In genomic region chr19:7544626-7545025, GRCh38 we compare ENCODE assay signal across 1 cellular context.
TF ChIP-seq lines count a peak whose summit lies in the region.

No MANE protein-coding gene starts in this region.

TF ChIP-seq in HepG2, 621 proteins besides CTCF, POLR2A, EP300 and RAD21:
- TF ChIP-seq MAZ (IDR thresholded peaks at IDR 0.05; ENCODE audit: borderline replicate concordance, low read depth, low read length): no peak
- no peak for TF ChIP-seq MAZ (CRISPR knock-in tag; IDR thresholded peaks at IDR 0.05; ENCODE audit: low read depth)
- no peak for TF ChIP-seq FIP1L1 (IDR thresholded peaks at IDR 0.05; ENCODE audit: borderline replicate concordance, insufficient read depth, low read depth, low read length)
- TF ChIP-seq, protein P1, sequence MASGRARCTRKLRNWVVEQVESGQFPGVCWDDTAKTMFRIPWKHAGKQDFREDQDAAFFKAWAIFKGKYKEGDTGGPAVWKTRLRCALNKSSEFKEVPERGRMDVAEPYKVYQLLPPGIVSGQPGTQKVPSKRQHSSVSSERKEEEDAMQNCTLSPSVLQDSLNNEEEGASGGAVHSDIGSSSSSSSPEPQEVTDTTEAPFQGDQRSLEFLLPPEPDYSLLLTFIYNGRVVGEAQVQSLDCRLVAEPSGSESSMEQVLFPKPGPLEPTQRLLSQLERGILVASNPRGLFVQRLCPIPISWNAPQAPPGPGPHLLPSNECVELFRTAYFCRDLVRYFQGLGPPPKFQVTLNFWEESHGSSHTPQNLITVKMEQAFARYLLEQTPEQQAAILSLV (CRISPR knock-in tag; IDR thresholded peaks at IDR 0.05; ENCODE audit: borderline replicate concordance): no peak
- TF ChIP-seq, protein P2, sequence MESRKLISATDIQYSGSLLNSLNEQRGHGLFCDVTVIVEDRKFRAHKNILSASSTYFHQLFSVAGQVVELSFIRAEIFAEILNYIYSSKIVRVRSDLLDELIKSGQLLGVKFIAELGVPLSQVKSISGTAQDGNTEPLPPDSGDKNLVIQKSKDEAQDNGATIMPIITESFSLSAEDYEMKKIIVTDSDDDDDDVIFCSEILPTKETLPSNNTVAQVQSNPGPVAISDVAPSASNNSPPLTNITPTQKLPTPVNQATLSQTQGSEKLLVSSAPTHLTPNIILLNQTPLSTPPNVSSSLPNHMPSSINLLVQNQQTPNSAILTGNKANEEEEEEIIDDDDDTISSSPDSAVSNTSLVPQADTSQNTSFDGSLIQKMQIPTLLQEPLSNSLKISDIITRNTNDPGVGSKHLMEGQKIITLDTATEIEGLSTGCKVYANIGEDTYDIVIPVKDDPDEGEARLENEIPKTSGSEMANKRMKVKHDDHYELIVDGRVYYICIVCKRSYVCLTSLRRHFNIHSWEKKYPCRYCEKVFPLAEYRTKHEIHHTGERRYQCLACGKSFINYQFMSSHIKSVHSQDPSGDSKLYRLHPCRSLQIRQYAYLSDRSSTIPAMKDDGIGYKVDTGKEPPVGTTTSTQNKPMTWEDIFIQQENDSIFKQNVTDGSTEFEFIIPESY (CRISPR knock-in tag; IDR thresholded peaks at IDR 0.05): no peak
- TF ChIP-seq, protein P3, sequence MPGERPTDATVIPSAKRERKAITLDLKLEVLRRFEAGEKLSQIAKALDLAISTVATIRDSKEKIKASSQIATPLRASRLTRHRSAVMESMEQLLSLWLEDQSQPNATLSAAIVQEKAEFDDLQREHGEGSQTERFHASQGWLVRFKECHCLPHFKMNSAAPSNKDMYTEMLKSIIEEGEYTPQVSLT (CRISPR knock-in tag; IDR thresholded peaks at IDR 0.05; ENCODE audit: borderline replicate concordance, low read depth): no peak
- TF ChIP-seq SMC3 (IDR thresholded peaks at IDR 0.05; ENCODE audit: low read length): no peak
- TF ChIP-seq FOXA3 (CRISPR knock-in tag; IDR thresholded peaks at IDR 0.05): no peak
- TF ChIP-seq NFE2L2 (IDR thresholded peaks at IDR 0.05; ENCODE audit: low read length): no peak
- TF ChIP-seq, protein P4, sequence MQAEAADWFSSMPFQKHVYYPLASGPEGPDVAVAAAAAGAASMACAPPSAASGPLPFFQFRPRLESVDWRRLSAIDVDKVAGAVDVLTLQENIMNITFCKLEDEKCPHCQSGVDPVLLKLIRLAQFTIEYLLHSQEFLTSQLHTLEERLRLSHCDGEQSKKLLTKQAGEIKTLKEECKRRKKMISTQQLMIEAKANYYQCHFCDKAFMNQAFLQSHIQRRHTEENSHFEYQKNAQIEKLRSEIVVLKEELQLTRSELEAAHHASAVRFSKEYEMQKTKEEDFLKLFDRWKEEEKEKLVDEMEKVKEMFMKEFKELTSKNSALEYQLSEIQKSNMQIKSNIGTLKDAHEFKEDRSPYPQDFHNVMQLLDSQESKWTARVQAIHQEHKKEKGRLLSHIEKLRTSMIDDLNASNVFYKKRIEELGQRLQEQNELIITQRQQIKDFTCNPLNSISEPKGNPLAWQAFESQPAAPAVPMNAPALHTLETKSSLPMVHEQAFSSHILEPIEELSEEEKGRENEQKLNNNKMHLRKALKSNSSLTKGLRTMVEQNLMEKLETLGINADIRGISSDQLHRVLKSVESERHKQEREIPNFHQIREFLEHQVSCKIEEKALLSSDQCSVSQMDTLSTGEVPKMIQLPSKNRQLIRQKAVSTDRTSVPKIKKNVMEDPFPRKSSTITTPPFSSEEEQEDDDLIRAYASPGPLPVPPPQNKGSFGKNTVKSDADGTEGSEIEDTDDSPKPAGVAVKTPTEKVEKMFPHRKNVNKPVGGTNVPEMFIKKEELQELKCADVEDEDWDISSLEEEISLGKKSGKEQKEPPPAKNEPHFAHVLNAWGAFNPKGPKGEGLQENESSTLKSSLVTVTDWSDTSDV (CRISPR knock-in tag; IDR thresholded peaks at IDR 0.05): no peak
- TF ChIP-seq ZNF841 (CRISPR knock-in tag; IDR thresholded peaks at IDR 0.05; ENCODE audit: borderline replicate concordance): no peak
- TF ChIP-seq GTF2F1 (IDR thresholded peaks at IDR 0.05; ENCODE audit: low read length): no peak
